ENCODE assay signal across 2 cellular contexts in genomic region chr3:149764302-149764701, GRCh38.
TF ChIP-seq lines count a peak whose summit lies in the region.

No MANE protein-coding gene starts in this region.

TF ChIP-seq in GM23338, 12 proteins besides CTCF, POLR2A, EP300 and RAD21:
- TF ChIP-seq ZNF462 (CRISPR knock-in tag; IDR thresholded peaks at IDR 0.05) (no peak), NANOG (IDR thresholded peaks at IDR 0.05; ENCODE audit: borderline replicate concordance) (no peak), EZH2 (IDR thresholded peaks at IDR 0.05; ENCODE audit: low read depth, unreplicated experiment) (no peak), POLR2AphosphoS5 (IDR thresholded peaks at IDR 0.05; ENCODE audit: low read depth) (no peak), REST (IDR thresholded peaks at IDR 0.05; ENCODE audit: unreplicated experiment) (no peak), CREB1 (CRISPR knock-in tag; IDR thresholded peaks at IDR 0.05; ENCODE audit: low read depth) (no peak), ZNF114 (CRISPR knock-in tag; IDR thresholded peaks at IDR 0.05) (no peak), ETS1 (IDR thresholded peaks at IDR 0.05) (no peak), STAT1 (IDR thresholded peaks at IDR 0.05; ENCODE audit: unreplicated experiment) (no peak), ZNF331 (CRISPR knock-in tag; IDR thresholded peaks at IDR 0.05; ENCODE audit: low read depth) (no peak), JUNB (IDR thresholded peaks at IDR 0.05; ENCODE audit: unreplicated experiment) (no peak), EZH2phosphoT487 (IDR thresholded peaks at IDR 0.05; ENCODE audit: unreplicated experiment) (no peak)

TF ChIP-seq in K562, 482 proteins besides CTCF, POLR2A, EP300 and RAD21:
- no peak for TF ChIP-seq LCOR (CRISPR knock-in tag; IDR thresholded peaks at IDR 0.05)
- TF ChIP-seq PCBP2 (IDR thresholded peaks at IDR 0.05; ENCODE audit: low read depth, low read length, poor library complexity, severe bottlenecking), result peak; percentile 93
- no peak for TF ChIP-seq MCM7 (IDR thresholded peaks at IDR 0.05)
- TF ChIP-seq DNMT1 (IDR thresholded peaks at IDR 0.05), result no peak
- no peak for TF ChIP-seq PCBP1 (IDR thresholded peaks at IDR 0.05; ENCODE audit: low read depth, low read length, poor library complexity, severe bottlenecking)
- TF ChIP-seq CGGBP1 (CRISPR knock-in tag; IDR thresholded peaks at IDR 0.05), result no peak
- peak; percentile 86 for TF ChIP-seq HNRNPK (IDR thresholded peaks at IDR 0.05; ENCODE audit: low read depth, low read length, poor library complexity, severe bottlenecking)
- no peak for TF ChIP-seq MCM2 (IDR thresholded peaks at IDR 0.05; ENCODE audit: low read depth)
- TF ChIP-seq ZNF121 (CRISPR knock-in tag; conservative IDR thresholded peaks at IDR 0.05), result no peak
- TF ChIP-seq SMARCC2 (IDR thresholded peaks at IDR 0.05; ENCODE audit: low read depth), result no peak
- no peak for TF ChIP-seq ZNF12 (CRISPR knock-in tag; IDR thresholded peaks at IDR 0.05)
- TF ChIP-seq HSF4 (CRISPR knock-in tag; IDR thresholded peaks at IDR 0.05; ENCODE audit: borderline replicate concordance), result no peak
TF ChIP-seq in K562: peak in this region for 2.
